Comparison of ENCODE assay signal across 1 cellular context in genomic region chr2:46394649-46395510, GRCh38.
TF ChIP-seq lines count a peak whose summit lies in the region.

No MANE protein-coding gene starts in this region.

TF ChIP-seq in HepG2, 621 proteins besides CTCF, POLR2A, EP300 and RAD21 (continued from another document and continues in another):
- peak; percentile 63; the same call in 1 of the 2 replicates for TF ChIP-seq ZBTB20 (CRISPR knock-in tag; IDR thresholded peaks at IDR 0.05; ENCODE audit: borderline replicate concordance, low read depth)
- TF ChIP-seq ZNF816 (CRISPR knock-in tag; IDR thresholded peaks at IDR 0.05; ENCODE audit: borderline replicate concordance) = peak; percentile 84; the same call in 1 of the 2 replicates
- TF ChIP-seq CREBL2 (CRISPR knock-in tag; IDR thresholded peaks at IDR 0.05; ENCODE audit: borderline replicate concordance) = no peak
- peak; percentile 80; the same call in 1 of the 2 replicates for TF ChIP-seq ZBTB43 (CRISPR knock-in tag; conservative IDR thresholded peaks at IDR 0.05)
- TF ChIP-seq PAF1 (CRISPR knock-in tag; IDR thresholded peaks at IDR 0.05) = no peak
- 0 out of 2 replicates have a peak, but pooled peaks have one; percentile 49 for TF ChIP-seq IKZF5 (CRISPR knock-in tag; IDR thresholded peaks at IDR 0.05)
- peak; percentile 24; the same call in 1 of the 2 replicates for TF ChIP-seq ZNF12 (CRISPR knock-in tag; IDR thresholded peaks at IDR 0.05)
- TF ChIP-seq ZFX (CRISPR knock-in tag; IDR thresholded peaks at IDR 0.05; ENCODE audit: low read depth) = peak; percentile 71
- TF ChIP-seq MED13 (CRISPR knock-in tag; IDR thresholded peaks at IDR 0.05) = peak; percentile 66; the same call in 1 of the 2 replicates
- TF ChIP-seq ZNF317 (CRISPR knock-in tag; IDR thresholded peaks at IDR 0.05) = peak; percentile 95
- TF ChIP-seq RFXANK (CRISPR knock-in tag; IDR thresholded peaks at IDR 0.05) = peak; percentile 71; the same call in 1 of the 2 replicates
- peak; percentile 86 for TF ChIP-seq RERE (CRISPR knock-in tag; IDR thresholded peaks at IDR 0.05; ENCODE audit: low read depth)
- peak; percentile 86; the same call in 1 of the 2 replicates for TF ChIP-seq GATA4 (IDR thresholded peaks at IDR 0.05; ENCODE audit: borderline replicate concordance, low read depth)
- peak; percentile 54; the same call in 1 of the 2 replicates for TF ChIP-seq ZNF792 (CRISPR knock-in tag; IDR thresholded peaks at IDR 0.05)
- no peak for TF ChIP-seq ZNF496 (CRISPR knock-in tag; IDR thresholded peaks at IDR 0.05; ENCODE audit: insufficient replicate concordance)
- no peak for TF ChIP-seq MATR3 (CRISPR knock-in tag; IDR thresholded peaks at IDR 0.05)
- TF ChIP-seq WIZ (CRISPR knock-in tag; IDR thresholded peaks at IDR 0.05) = peak; percentile 59; the same call in 1 of the 2 replicates
- no peak for TF ChIP-seq SOX6 (IDR thresholded peaks at IDR 0.05)
- TF ChIP-seq SOX6 (CRISPR knock-in tag; IDR thresholded peaks at IDR 0.05) = peak; percentile 91
- peak; percentile 71; the same call in 1 of the 2 replicates for TF ChIP-seq PITX1 (CRISPR knock-in tag; IDR thresholded peaks at IDR 0.05)
- TF ChIP-seq GMEB1 (CRISPR knock-in tag; IDR thresholded peaks at IDR 0.05; ENCODE audit: borderline replicate concordance) = no peak
- TF ChIP-seq ZNF18 (CRISPR knock-in tag; IDR thresholded peaks at IDR 0.05; ENCODE audit: insufficient replicate concordance) = peak; percentile 34
- no peak for TF ChIP-seq ZBTB33 (CRISPR knock-in tag; IDR thresholded peaks at IDR 0.05)
- TF ChIP-seq MYNN (CRISPR knock-in tag; IDR thresholded peaks at IDR 0.05; ENCODE audit: low read depth) = no peak
- TF ChIP-seq POLR2AphosphoS2 (IDR thresholded peaks at IDR 0.05; ENCODE audit: low read depth, low read length) = no peak
- no peak for TF ChIP-seq ZNF569 (CRISPR knock-in tag; IDR thresholded peaks at IDR 0.05; ENCODE audit: borderline replicate concordance)
- TF ChIP-seq THAP11 (CRISPR knock-in tag; IDR thresholded peaks at IDR 0.05) = peak; percentile 44; the same call in 1 of the 2 replicates
- peak; percentile 93 for TF ChIP-seq HOMEZ (CRISPR knock-in tag; IDR thresholded peaks at IDR 0.05; ENCODE audit: low read depth)
- TF ChIP-seq ZBTB44 (CRISPR knock-in tag; IDR thresholded peaks at IDR 0.05) = no peak
- peak; percentile 40; the same call in 1 of the 2 replicates for TF ChIP-seq FOXA1 (IDR thresholded peaks at IDR 0.05)
- TF ChIP-seq FOXA1 (CRISPR knock-in tag; IDR thresholded peaks at IDR 0.05) = peak; percentile 88
- peak; percentile 61 for TF ChIP-seq ATF2 (CRISPR knock-in tag; IDR thresholded peaks at IDR 0.05)
- peak; percentile 62; the same call in 1 of the 2 replicates for TF ChIP-seq ZNF205 (CRISPR knock-in tag; IDR thresholded peaks at IDR 0.05)
- peak; percentile 94 for TF ChIP-seq PHF21A (CRISPR knock-in tag; IDR thresholded peaks at IDR 0.05)
- no peak; the same call in 1 of the 2 replicates for TF ChIP-seq ZNF615 (CRISPR knock-in tag; IDR thresholded peaks at IDR 0.05; ENCODE audit: borderline replicate concordance)
- TF ChIP-seq HNRNPL (IDR thresholded peaks at IDR 0.05; ENCODE audit: low read depth, low read length) = 0 out of 2 replicates have a peak, but pooled peaks have one; percentile 51
- TF ChIP-seq ZNF501 (CRISPR knock-in tag; IDR thresholded peaks at IDR 0.05) = peak; percentile 36; the same call in 1 of the 2 replicates
- no peak for TF ChIP-seq ZNF883 (CRISPR knock-in tag; IDR thresholded peaks at IDR 0.05; ENCODE audit: not compliant biosample characterization)
- TF ChIP-seq SMAD3 (CRISPR knock-in tag; IDR thresholded peaks at IDR 0.05) = peak; percentile 67; the same call in 1 of the 2 replicates
- TF ChIP-seq NR2F6 (IDR thresholded peaks at IDR 0.05) = peak; percentile 60
- peak; percentile 57; the same call in 1 of the 2 replicates for TF ChIP-seq NR2F6 (CRISPR knock-in tag; IDR thresholded peaks at IDR 0.05)
